ENCODE assay signal across 36 cellular contexts in genomic region chr12:2904260-2904659, GRCh38. TPM values are rescaled to one million over a fixed set of nuclear protein-coding genes. Genes with fewer than 3 reads are reported as not detected.
A peak's percentile ranks its signal among the peaks of the same experiment; 100 is the strongest.
DNase-seq lines count a peak whose midpoint lies in the region; ATAC-seq, FAIRE-seq and TF ChIP-seq lines count a peak whose summit lies in the region.
"Had no signal": no experiment of that assay in that cellular context is flagged by ENCODE, and none has a peak within 500 bp of the region (broad histone marks: within the 10 kb centered on the region; RNA-seq: fewer than 3 reads in every experiment).

No MANE protein-coding gene starts in this region.

- no peaks in the 10 kb centered on the region for H3K23me2 ChIP-seq in H9 (ENCODE audit: insufficient read length, low read depth, low read length, poor library complexity, severe bottlenecking)

- H3K9ac ChIP-seq in BLaER1 (no peak overlapping the region), H9 (ENCODE audit: extremely low read depth, insufficient read length, low read length) (no peak overlapping the region)

- peak overlapping the region; percentile 33; the same call in 1 of the 2 replicates for H3K4me2 ChIP-seq in BLaER1
- no peak overlapping the region for H3K4me2 ChIP-seq in H9 (ENCODE audit: insufficient read depth, insufficient read length, low read length)

- H3K4me3 ChIP-seq in BLaER1: no peak overlapping the region
- H3K4me3 ChIP-seq in aorta (ENCODE audit: low read length in 2 of 2): no peak overlapping the region
- H3K4me3 ChIP-seq: colonic mucosa, left lung, skin epidermis, suprapubic skin, uterus had no signal

- no CpG with 5 or more reads among the region's 2 CpGs for WGBS in H9 (ENCODE audit: extremely low coverage, insufficient read length, low lambda C conversion rate)
- 96 to 97% methylated on average over 2 of the region's 2 CpGs for WGBS in aorta, 2 donors

- H2AK5ac ChIP-seq in H9 (ENCODE audit: insufficient read length, low read length): no peak overlapping the region

- no peaks in the 10 kb centered on the region for H3K79me1 ChIP-seq in H9 (ENCODE audit: insufficient read depth, low read depth, low read length, poor library complexity, severe bottlenecking)

- H3K36me3 Mint-ChIP-seq in H9 (ENCODE audit: insufficient read depth in 1 of 3, low read depth in 3 of 3): no peaks in the 10 kb centered on the region
- H3K36me3 Mint-ChIP-seq: activated naive CD8-positive, alpha-beta T cell treated with anti-CD3 and anti-CD28 coated beads, Interleukin-2, amount 10 ng/mL, durations not matched to agents 7 days and 5 days; memory B cell had no signal

- H3K4me1 Mint-ChIP-seq in H9: peaks cover 5 to 17% of the 10 kb centered on the region in 2 experiments; a peak in 3 of 4 replicates
- H3K4me1 Mint-ChIP-seq: activated naive CD8-positive, alpha-beta T cell treated with anti-CD3 and anti-CD28 coated beads, Interleukin-2, amount 10 ng/mL, durations not matched to agents 7 days and 5 days had no signal

- H3K14ac ChIP-seq in H9 (ENCODE audit: insufficient read depth, low read length): no peak overlapping the region

- no peaks in the 10 kb centered on the region for H3K36me3 ChIP-seq in BLaER1
- no peaks in the 10 kb centered on the region for H3K36me3 ChIP-seq in aorta (ENCODE audit: control insufficient read depth in 1 of 2, insufficient read depth in 2 of 2, low read length in 1 of 2)
- H3K36me3 ChIP-seq: colonic mucosa, suprapubic skin, uterus had no signal

- H4K20me1 ChIP-seq in BLaER1: peaks cover 5% of the 10 kb centered on the region; the same call in 1 of the 2 replicates
- no peaks in the 10 kb centered on the region for H4K20me1 ChIP-seq in H9 (ENCODE audit: control insufficient read depth, insufficient read depth, insufficient read length)

- H3K18ac ChIP-seq in H9 (ENCODE audit: insufficient read length, low read depth, low read length): no peak overlapping the region

- H3K4me3 Mint-ChIP-seq in H9: no peak overlapping the region
- H3K4me3 Mint-ChIP-seq: activated naive CD8-positive, alpha-beta T cell treated with anti-CD3 and anti-CD28 coated beads, Interleukin-2, amount 10 ng/mL, durations not matched to agents 7 days and 5 days; CD4-positive, alpha-beta memory T cell; memory B cell; nephron progenitor cell had no signal

- no peak overlapping the region for H2BK12ac ChIP-seq in H9 (ENCODE audit: insufficient read length, low read depth, low read length)

- no peak for TF ChIP-seq CTCF in H9 (conservative IDR thresholded peaks at IDR 0.05)

- no peak overlapping the region for H4K5ac ChIP-seq in H9 (ENCODE audit: insufficient read length, low read depth, low read length)

- no peak overlapping the region for H2AFZ ChIP-seq in H9 (ENCODE audit: low read length)

- no peak overlapping the region for H2BK5ac ChIP-seq in H9 (ENCODE audit: insufficient read length, low read length)

- H3K27me3 ChIP-seq in BLaER1 (no peaks in the 10 kb centered on the region), H9 (ENCODE audit: insufficient read depth, low read length) (no peaks in the 10 kb centered on the region), aorta (ENCODE audit: control insufficient read depth in 1 of 2, insufficient read depth in 2 of 2, low read length in 1 of 2) (no peaks in the 10 kb centered on the region)
- H3K27me3 ChIP-seq: colonic mucosa, left lung, suprapubic skin, uterus had no signal

- H2BK20ac ChIP-seq in H9 (ENCODE audit: low read depth, low read length, poor library complexity, severe bottlenecking): no peak overlapping the region

- no peak for DNase-seq in H9
- DNase-seq in RCC 7860 (ENCODE audit: low spot score): peak; percentile 69
- peak; percentile 28 for DNase-seq in left kidney (ENCODE audit: low read depth, low spot score)
- DNase-seq in H4 (ENCODE audit: low spot score): no peak
- DNase-seq in aorta: no peak
- no peak for DNase-seq in NCI-H1694 treated with DMSO at 0.1 percent for 48 hours (lab: John Stamatoyannopoulos, UW)
- DNase-seq: activated CD4-positive, alpha-beta T cell treated with anti-CD3 and anti-CD28 coated beads for 48 hours; activated gamma-delta T cell treated with Interleukin-2 at 50 U/mL for 16 hours; activated naive CD8-positive, alpha-beta T cell treated with anti-CD3 and anti-CD28 coated beads, Interleukin-2, amount 10 ng/mL, durations not matched to agents 7 days and 5 days; CD4-positive, alpha-beta memory T cell; colonic mucosa; effector memory CD4-positive, alpha-beta T cell; EL; NCI-H1048; NCI-H187; NCI-H345; NCI-H69; nephron progenitor cell; stimulated activated naive CD4-positive, alpha-beta T cell; SW 1271; T1000; uterus had no signal

- no peaks in the 10 kb centered on the region for H3K9me3 Mint-ChIP-seq in H9
- H3K9me3 Mint-ChIP-seq: activated naive CD8-positive, alpha-beta T cell treated with anti-CD3 and anti-CD28 coated beads, Interleukin-2, amount 10 ng/mL, durations not matched to agents 7 days and 5 days; CD4-positive, alpha-beta memory T cell; memory B cell; nephron progenitor cell had no signal

- peaks cover 11% of the 10 kb centered on the region for H3K4me1 ChIP-seq in BLaER1
- H3K4me1 ChIP-seq in H9 (ENCODE audit: insufficient read depth, low read length): no peaks in the 10 kb centered on the region
- H3K4me1 ChIP-seq in aorta (ENCODE audit: control insufficient read depth in 1 of 2, insufficient read depth in 2 of 2, low read length in 2 of 2): no peaks in the 10 kb centered on the region
- H3K4me1 ChIP-seq: colonic mucosa, left lung, uterus had no signal

- H3K9me3 ChIP-seq in BLaER1 (no peaks in the 10 kb centered on the region), H9 (ENCODE audit: control insufficient read depth, low read depth, low read length) (no peaks in the 10 kb centered on the region), aorta (ENCODE audit: control insufficient read depth, low read length) (no peaks in the 10 kb centered on the region)
- H3K9me3 ChIP-seq: colonic mucosa, left lung, suprapubic skin, uterus had no signal

- H4K91ac ChIP-seq in H9 (ENCODE audit: insufficient read length, low read depth, low read length): no peak overlapping the region

- no peak overlapping the region for H3K4ac ChIP-seq in H9 (ENCODE audit: low read depth, low read length)

- no peaks in the 10 kb centered on the region for H3K27me3 Mint-ChIP-seq in H9 (ENCODE audit: low read depth)
- H3K27me3 Mint-ChIP-seq: activated naive CD8-positive, alpha-beta T cell treated with anti-CD3 and anti-CD28 coated beads, Interleukin-2, amount 10 ng/mL, durations not matched to agents 7 days and 5 days; CD4-positive, alpha-beta memory T cell; memory B cell had no signal

- H3K79me2 ChIP-seq in H9 (ENCODE audit: insufficient read depth, low read length): no peaks in the 10 kb centered on the region

- ATAC-seq in aorta (ENCODE audit: low FRiP score) (no peak), HG03565 (IDR thresholded peaks at IDR 0.05; ENCODE audit: unreplicated experiment) (no peak)
- ATAC-seq: HCT116, left lung had no signal

- H2BK120ac ChIP-seq in H9 (ENCODE audit: low read depth, low read length, poor library complexity, severe bottlenecking): no peak overlapping the region

- H3K23ac ChIP-seq in H9 (ENCODE audit: insufficient read length, low read depth, low read length): no peak overlapping the region

- no peak overlapping the region for H3K56ac ChIP-seq in H9 (ENCODE audit: insufficient read length, low read depth, low read length)

- H2BK15ac ChIP-seq in H9 (ENCODE audit: low read depth, low read length): no peak overlapping the region

- H4K8ac ChIP-seq in H9 (replicated peaks; ENCODE audit: insufficient read length, low read depth, low read length): no peak overlapping the region

- intact Hi-C loops in aorta (cut with DNase I): no loop called here

- peak overlapping the region in 2 of 3 experiments; percentile 83 to 88; a peak in 2 of 7 replicates for H3K27ac Mint-ChIP-seq in H9
- H3K27ac Mint-ChIP-seq: activated naive CD8-positive, alpha-beta T cell treated with anti-CD3 and anti-CD28 coated beads, Interleukin-2, amount 10 ng/mL, durations not matched to agents 7 days and 5 days; CD4-positive, alpha-beta memory T cell; memory B cell; nephron progenitor cell had no signal

- H3K27ac ChIP-seq in BLaER1: no peak overlapping the region
- no peak overlapping the region for H3K27ac ChIP-seq in H9 (ENCODE audit: insufficient read length, low read depth, low read length)
- H3K27ac ChIP-seq in aorta (ENCODE audit: low read depth in 1 of 2, low read length in 2 of 2): no peak overlapping the region
- H3K27ac ChIP-seq: colonic mucosa, epithelial cell of prostate, left lung, skin epidermis, suprapubic skin, uterus had no signal

- H3T11ph ChIP-seq in H9 (ENCODE audit: low read length): no peak overlapping the region

- FAIRE-seq in RCC 7860 (lab: Jason Lieb, UNC): peak; percentile 97
- FAIRE-seq: astrocyte had no signal

RNA-seq across cellular contexts. Expression of gene TULP3, which starts 13.6 kb away (rescaled TPM):
- total RNA-seq in H9 (2021): 21.4 and 22.3 TPM in 2 replicates
- 29.4 and 35.1 TPM in 2 replicates for total RNA-seq in H4 (2014; rRNA removed; shearing (Covaris generic))
- total RNA-seq in aorta: 10 to 100 TPM; 22.4 to 35.0 TPM
- 10 to 100 TPM; 10.5 to 26.6 TPM for polyA plus RNA-seq in aorta

RNA-seq across cellular contexts. Expression of gene RHNO1, which starts 27.2 kb away (rescaled TPM):
- total RNA-seq in H9 (2021) (36.4 and 36.7 TPM in 2 replicates), aorta (10 to 100 TPM in 1 of 2 donors, 1 to 10 TPM in 1; 7.9 to 12.5 TPM)
- 71.0 and 94.6 TPM in 2 replicates for total RNA-seq in H4 (2014; rRNA removed; shearing (Covaris generic))
- polyA plus RNA-seq in aorta: 10 to 100 TPM in 1 of 2 donors, 1 to 10 TPM in 1; 5.0 to 11.4 TPM

RNA-seq across cellular contexts. Expression of gene FOXM1, which starts 27.3 kb away (rescaled TPM):
- total RNA-seq in H9 (2021) (109 TPM in 2 replicates), aorta (1 to 10 TPM in 1 of 2 donors, under 1 TPM in 1; 0.84 to 1.6 TPM)
- total RNA-seq in H4 (2014; rRNA removed; shearing (Covaris generic)): 45.8 and 61.9 TPM in 2 replicates
- polyA plus RNA-seq in aorta: 1 to 10 TPM in 1 of 2 donors, under 1 TPM in 1; 0.20 to 6.1 TPM

RNA-seq across cellular contexts. Expression of gene TEX52, which starts 47.4 kb away (rescaled TPM):
- total RNA-seq in H9 (2021) (0.20 TPM in 2 replicates), aorta (not detected)
- not detected in 2 replicates for total RNA-seq in H4 (2014; rRNA removed; shearing (Covaris generic))
- polyA plus RNA-seq in aorta: not detected
- total RNA-seq: A673; activated CD8-positive, alpha-beta memory T cell treated with anti-CD3 and anti-CD28 coated beads for 36 hours; astrocyte; cardiac septum; CD4-positive, alpha-beta memory T cell; colonic mucosa; glomerular endothelial cell; left lung; osteocyte; suprapubic skin; uterus had no signal
- polyA plus RNA-seq: CD4-positive, alpha-beta memory T cell had no signal

RNA-seq across cellular contexts. Expression of gene TEAD4, which starts 54.9 kb away (rescaled TPM):
- total RNA-seq in H9 (2021): 127 and 133 TPM in 2 replicates
- 12.7 and 23.6 TPM in 2 replicates for total RNA-seq in H4 (2014; rRNA removed; shearing (Covaris generic))
- 10 to 100 TPM; 27.1 to 29.0 TPM for total RNA-seq in aorta
- 10 to 100 TPM in 1 of 2 donors, 1 to 10 TPM in 1; 8.9 to 13.2 TPM for polyA plus RNA-seq in aorta
- total RNA-seq: activated naive CD8-positive, alpha-beta T cell treated with anti-CD3 and anti-CD28 coated beads, Interleukin-2, amount 10 ng/mL, durations not matched to agents 7 days and 5 days; CD4-positive, alpha-beta memory T cell had no signal
- polyA plus RNA-seq: CD4-positive, alpha-beta memory T cell had no signal

Comparison
In these comparisons a context has a peak if more than half of its experiments do, and no peak if none do; other contexts are left out.
1. DNase-seq: peak in RCC 7860 (single experiment) and left kidney (single experiment); none in H9 (single experiment), H4 (single experiment), aorta (0 of 2) and NCI-H1694 treated with DMSO at 0.1 percent for 48 hours (single experiment).
2. RNA of gene FOXM1, which starts 27.3 kb away (total RNA-seq): 109 TPM in H9 and 45.8 to 61.9 TPM in H4; 0.84 to 1.6 TPM in aorta; every median in the first group is over 10 times any median in the second.